8 cellular contexts compared by ENCODE assay signal in genomic region chr18:46333371-46334199, GRCh38.
DNase-seq lines count a peak whose midpoint lies in the region; ATAC-seq and TF ChIP-seq lines count a peak whose summit lies in the region.

No MANE protein-coding gene starts in this region.

- H3K27ac ChIP-seq in parathyroid adenoma, result peak overlapping the region; percentile 93

- H3K9me3 Mint-ChIP-seq in activated T-cell treated with anti-CD3 and anti-CD28 coated beads, Interleukin-2, amount 50 U/mL, for 72 hours, result no peaks in the 10 kb centered on the region

- ATAC-seq in activated T-cell treated with anti-CD3 and anti-CD28 coated beads, Interleukin-2, amount 50 U/mL, for 72 hours (replicated peaks in 1 of 2), result peak; percentile 69 to 78
- ATAC-seq in Right ventricle myocardium inferior (peak; percentile 78), HG03469 (IDR thresholded peaks at IDR 0.05; ENCODE audit: unreplicated experiment) (no peak), GM21723 (IDR thresholded peaks at IDR 0.05; ENCODE audit: unreplicated experiment) (no peak), GM21576 (IDR thresholded peaks at IDR 0.05; ENCODE audit: unreplicated experiment) (no peak)

- TF ChIP-seq CTCF in parathyroid adenoma (IDR thresholded peaks at IDR 0.05), result no peak

- intact Hi-C loops in Right ventricle myocardium inferior (cut with DNase I), result loop anchor here (2.0 to 5.0 kb wide), 2 partner anchors 79 to 149 kb away; no protein-coding TSS in a partner anchor

- H3K79me2 ChIP-seq in parathyroid adenoma, result peaks cover 12% of the 10 kb centered on the region

- peaks cover 84% of the 10 kb centered on the region for H3K27me3 Mint-ChIP-seq in activated T-cell treated with anti-CD3 and anti-CD28 coated beads, Interleukin-2, amount 50 U/mL, for 72 hours (ENCODE audit: low read depth)

- peak overlapping the region; percentile 90 for H2AFZ ChIP-seq in parathyroid adenoma

- H3K4me3 Mint-ChIP-seq in activated T-cell treated with anti-CD3 and anti-CD28 coated beads, Interleukin-2, amount 50 U/mL, for 72 hours, result peak overlapping the region; percentile 55 to 73

- no peak overlapping the region for H3K27ac Mint-ChIP-seq in activated T-cell treated with anti-CD3 and anti-CD28 coated beads, Interleukin-2, amount 50 U/mL, for 72 hours

- H3K4me1 Mint-ChIP-seq in activated T-cell treated with anti-CD3 and anti-CD28 coated beads, Interleukin-2, amount 50 U/mL, for 72 hours (ENCODE audit: low read depth), result peaks cover 24% of the 10 kb centered on the region

- peaks cover 38% of the 10 kb centered on the region for H3K4me1 ChIP-seq in parathyroid adenoma

- peak overlapping the region; percentile 54 for H3K4me3 ChIP-seq in parathyroid adenoma (ENCODE audit: low read depth, low read length)

- H3K27me3 ChIP-seq in parathyroid adenoma (ENCODE audit: control insufficient read depth, insufficient read depth, low read length), result no peaks in the 10 kb centered on the region

- H3K9me3 ChIP-seq in parathyroid adenoma (ENCODE audit: control insufficient read depth, low read length), result no peaks in the 10 kb centered on the region

- H3K36me3 ChIP-seq in parathyroid adenoma (ENCODE audit: control insufficient read depth, insufficient read depth, low read length), result no peaks in the 10 kb centered on the region

- H3K36me3 Mint-ChIP-seq in activated T-cell treated with anti-CD3 and anti-CD28 coated beads, Interleukin-2, amount 50 U/mL, for 72 hours (ENCODE audit: insufficient read depth in 2 of 2), result peaks cover 1 to 3% of the 10 kb centered on the region in 2 donors

- H3K4me2 ChIP-seq in parathyroid adenoma (ENCODE audit: low read length), result peak overlapping the region; percentile 75

- DNase-seq in GM03348 (ENCODE audit: low spot score) (peak; percentile 29), NCI-H1694 treated with DMSO at 0.1 percent for 48 hours (lab: John Stamatoyannopoulos, UW) (peak; percentile 47), Right ventricle myocardium inferior (ENCODE audit: missing footprints) (no peak)
- peak; percentile 21 to 31 for DNase-seq in activated T-cell treated with anti-CD3 and anti-CD28 coated beads, Interleukin-2, amount 50 U/mL, for 72 hours

- no peak overlapping the region for H3K9ac ChIP-seq in parathyroid adenoma

Comparison
In these comparisons a context has a peak if more than half of its experiments do, and no peak if none do; other contexts are left out.
1. ATAC-seq: peak in activated T-cell treated with anti-CD3 and anti-CD28 coated beads, Interleukin-2, amount 50 U/mL, for 72 hours (2 of 2) and Right ventricle myocardium inferior (single experiment); none in HG03469 (single experiment), GM21723 (single experiment) and GM21576 (single experiment).